In the genomic region with DNA sequence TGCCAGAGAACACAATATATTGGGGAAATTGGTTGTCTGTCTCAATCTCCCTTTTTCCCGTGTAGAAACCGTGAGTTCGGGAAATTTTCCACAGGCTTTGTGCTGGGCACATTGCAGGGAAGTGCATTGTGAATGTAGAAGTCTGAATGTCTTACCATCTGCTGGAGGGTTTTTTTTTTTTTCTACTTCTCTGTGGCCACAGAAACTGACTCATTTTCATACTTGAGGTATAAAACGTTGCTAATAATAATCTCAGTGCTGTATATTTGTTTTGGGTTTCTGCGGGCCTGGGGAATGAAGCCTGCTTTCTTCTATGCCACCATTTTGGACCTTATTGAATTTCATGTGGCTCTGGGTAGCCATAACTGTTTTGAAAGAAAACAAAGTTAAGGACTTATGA, we compare ENCODE assay signal across 9 cellular contexts.
A peak's percentile ranks its signal among the peaks of the same experiment; 100 is the strongest.
DNase-seq lines count a peak whose midpoint lies in the region; ATAC-seq and TF ChIP-seq lines count a peak whose summit lies in the region.
"Had no signal": no experiment of that assay in that cellular context is flagged by ENCODE, and none has a peak within 500 bp of the region (broad histone marks: within the 10 kb centered on the region; RNA-seq: fewer than 3 reads in every experiment).

No MANE protein-coding gene starts in this region.

- ATAC-seq in GM19463 (IDR thresholded peaks at IDR 0.05; ENCODE audit: unreplicated experiment): peak; percentile 77
- peak; percentile 64 for ATAC-seq in HG03097 (IDR thresholded peaks at IDR 0.05; ENCODE audit: low FRiP score, unreplicated experiment)
- ATAC-seq: mucosa of descending colon had no signal

- no peak for TF ChIP-seq CTCF in smooth muscle cell (IDR thresholded peaks at IDR 0.05; ENCODE audit: borderline replicate concordance, insufficient read depth, poor library complexity, severe bottlenecking)

- H3K4me1 ChIP-seq in smooth muscle cell (ENCODE audit: low read depth): no peaks in the 10 kb centered on the region

- DNase-seq in astrocyte of the hippocampus (ENCODE audit: low read depth, low spot score) (peak; percentile 16), smooth muscle cell (lab: John Stamatoyannopoulos, UW; ENCODE audit: unreplicated experiment) (no peak), GM19238 (ENCODE audit: insufficient read length, low spot score) (no peak), medulla oblongata (ENCODE audit: extremely low spot score) (no peak), NCI-H524 treated with DMSO at 0.1 percent for 48 hours (lab: John Stamatoyannopoulos, UW) (no peak)
- DNase-seq: activated T-cell treated with anti-CD3 and anti-CD28 coated beads for 4 hours, mucosa of descending colon had no signal

- no peak overlapping the region for H3K4me3 ChIP-seq in smooth muscle cell
- H3K4me3 ChIP-seq: mucosa of descending colon had no signal

- H2AFZ ChIP-seq in smooth muscle cell (ENCODE audit: low read depth): peak overlapping the region; percentile 57

- no peaks in the 10 kb centered on the region for H3K27me3 ChIP-seq in smooth muscle cell (ENCODE audit: low read depth)

- peak overlapping the region; percentile 38 for H3K4me2 ChIP-seq in smooth muscle cell

- H3K9ac ChIP-seq in smooth muscle cell (ENCODE audit: low read depth): no peak overlapping the region

- H3K27ac ChIP-seq in smooth muscle cell (ENCODE audit: low read depth): peak overlapping the region; percentile 51

- H4K20me1 ChIP-seq in smooth muscle cell (ENCODE audit: low read depth): no peaks in the 10 kb centered on the region

- no peaks in the 10 kb centered on the region for H3K9me3 ChIP-seq in smooth muscle cell (replicated peaks; ENCODE audit: low read depth)
- H3K9me3 ChIP-seq: mucosa of descending colon had no signal

- no peaks in the 10 kb centered on the region for H3F3A ChIP-seq in smooth muscle cell (ENCODE audit: low read depth)

- no peaks in the 10 kb centered on the region for H3K79me2 ChIP-seq in smooth muscle cell (ENCODE audit: low read depth)

- 58% methylated on average over 5 of the region's 5 CpGs for WGBS in smooth muscle cell (ENCODE audit: low lambda C conversion rate)

- peaks cover 4% of the 10 kb centered on the region for H3K36me3 ChIP-seq in smooth muscle cell (ENCODE audit: low read depth)
